29 cellular contexts compared by ENCODE assay signal in the genomic region with DNA sequence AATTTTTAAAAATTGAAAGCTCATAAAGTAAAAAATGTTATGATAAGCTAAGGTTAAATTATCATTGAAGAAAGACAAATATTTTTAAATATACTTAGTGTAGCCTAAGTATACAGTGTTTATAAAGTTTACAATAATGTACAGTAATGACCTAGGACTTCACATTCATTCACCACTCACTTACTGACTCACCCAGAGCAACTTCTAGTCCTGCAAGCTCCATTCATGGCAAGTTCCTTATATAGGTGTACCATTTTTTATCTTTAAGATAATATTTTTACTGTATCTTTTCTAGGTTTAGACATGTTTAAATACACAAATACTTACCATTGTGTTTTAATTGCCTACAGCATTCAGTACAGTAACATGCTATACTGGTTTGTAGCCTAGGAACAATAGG.
"Had no signal": no experiment of that assay in that cellular context is flagged by ENCODE, and none has a peak within 500 bp of the region (broad histone marks: within the 10 kb centered on the region; RNA-seq: fewer than 3 reads in every experiment).

No MANE protein-coding gene starts in this region.

- H3K4me3 ChIP-seq: breast epithelium, esophagus squamous epithelium, gastrocnemius medialis, heart left ventricle had no signal

- H3K36me3 ChIP-seq: breast epithelium, esophagus squamous epithelium, gastrocnemius medialis, heart left ventricle, WERI-Rb-1 had no signal

- H3K4me1 ChIP-seq: breast epithelium, esophagus squamous epithelium, gastrocnemius medialis, heart left ventricle had no signal

- DNase-seq: activated B cell treated with CpG ODN at 0.5 μM for 24 hours; activated CD4-positive, alpha-beta T cell treated with anti-CD3 and anti-CD28 coated beads for 48 hours; activated CD4-positive, alpha-beta T cell treated with anti-CD3 and anti-CD28 coated beads, Interleukin-2, amount 50 U/mL, for 1 hour; activated CD4-positive, alpha-beta T cell treated with anti-CD3 and anti-CD28 coated beads, Interleukin-2, amount 50 U/mL, for 48 hours; activated CD8-positive, alpha-beta memory T cell treated with anti-CD3 and anti-CD28 coated beads for 24 hours; activated CD8-positive, alpha-beta T cell treated with anti-CD3 and anti-CD28 coated beads for 36 hours; activated effector memory CD4-positive, alpha-beta T cell treated with Interleukin-2 at 50 U/mL for 16 hours; activated gamma-delta T cell treated with Interleukin-2 at 50 U/mL for 16 hours; activated naive CD4-positive, alpha-beta T cell treated with anti-CD3 and anti-CD28 coated beads, Interleukin-2, amount 50 U/mL, for 16 hours; activated naive CD4-positive, alpha-beta T cell treated with Interleukin-2 at 50 U/mL for 16 hours; activated T-cell treated with anti-CD3 and anti-CD28 coated beads, Interleukin-2, amount 50 U/mL, for 4 hours; amniotic stem cell; aorta; cortex of kidney; dermis blood vessel endothelial cell; effector CD4-positive, alpha-beta T cell; effector memory CD8-positive, alpha-beta T cell; esophagus squamous epithelium; gastrocnemius medialis; glutamatergic neuron; heart left ventricle; T-helper 1 cell; T-helper 17 cell; T1000; WERI-Rb-1 had no signal

- H3K27ac ChIP-seq: breast epithelium, epithelial cell of prostate, esophagus squamous epithelium, gastrocnemius medialis, heart left ventricle, WERI-Rb-1 had no signal

- ATAC-seq: activated CD4-positive, CD25-positive, alpha-beta regulatory T cell treated with anti-CD3 and anti-CD28 coated beads, Interleukin-2, amount 50 U/mL, for 24 hours; activated CD8-positive, alpha-beta T cell treated with anti-CD3 and anti-CD28 coated beads for 36 hours; activated T-cell treated with anti-CD3 and anti-CD28 coated beads, Interleukin-2, amount 50 U/mL, for 4 hours; activated T-helper 17 cell treated with anti-CD3 and anti-CD28 coated beads, Interleukin-2, amount 50 U/mL, for 72 hours; effector memory CD8-positive, alpha-beta T cell; gastrocnemius medialis; heart left ventricle; T-helper 17 cell had no signal

- H3K27me3 ChIP-seq: esophagus squamous epithelium had no signal

- H3K9me3 ChIP-seq: breast epithelium, esophagus squamous epithelium, gastrocnemius medialis had no signal
